ENCODE assay signal across 14 cellular contexts in the genomic region with DNA sequence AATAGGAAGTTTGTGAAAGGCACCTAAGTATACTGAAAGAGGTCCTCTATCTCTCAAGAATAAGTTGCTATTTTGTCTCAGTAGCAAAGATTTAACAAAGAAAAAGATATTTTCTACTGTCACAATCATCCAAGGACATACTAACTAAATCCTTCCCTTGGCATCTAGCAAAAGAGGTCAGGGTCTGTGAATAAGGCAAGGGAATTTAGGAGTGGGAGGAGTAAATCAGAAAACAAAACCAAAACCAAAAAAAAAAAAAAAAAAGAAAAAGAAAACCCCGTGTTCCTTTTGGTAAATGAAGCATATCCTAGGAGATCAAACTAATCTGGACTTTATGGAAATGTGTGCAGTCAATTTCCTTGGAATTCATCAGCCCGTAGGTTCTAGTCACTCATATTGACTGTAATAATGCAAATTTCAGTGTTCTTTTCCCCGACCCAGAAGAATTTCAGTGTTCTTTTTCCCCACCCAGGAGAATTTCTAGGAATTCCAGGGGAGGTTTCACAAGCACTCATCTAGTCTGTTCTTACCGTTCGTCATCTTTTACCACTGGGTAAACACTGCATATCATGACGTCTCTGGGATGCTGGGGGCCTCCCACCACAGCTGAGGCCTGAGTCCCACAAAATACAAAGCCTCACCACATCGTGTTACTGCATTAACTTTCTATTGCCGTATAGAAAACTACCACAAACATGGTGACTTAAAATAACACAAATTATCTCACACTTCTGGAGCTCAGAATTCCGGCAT.
DNase-seq lines count a peak whose midpoint lies in the region; ATAC-seq and TF ChIP-seq lines count a peak whose summit lies in the region.
"Had no signal": no experiment of that assay in that cellular context is flagged by ENCODE, and none has a peak within 500 bp of the region (broad histone marks: within the 10 kb centered on the region; RNA-seq: fewer than 3 reads in every experiment).

No MANE protein-coding gene starts in this region.

- H3K4ac ChIP-seq in neuronal stem cell (ENCODE audit: low read length): no peak overlapping the region

- ATAC-seq in HG03442 (IDR thresholded peaks at IDR 0.05; ENCODE audit: unreplicated experiment) (no peak), HG03432 (IDR thresholded peaks at IDR 0.05; ENCODE audit: unreplicated experiment) (no peak)
- ATAC-seq: activated naive CD4-positive, alpha-beta T cell treated with anti-CD3 and anti-CD28 coated beads, Interleukin-2, amount 50 U/mL, for 72 hours had no signal

- no peak overlapping the region for H3K23ac ChIP-seq in neuronal stem cell (ENCODE audit: low read depth, low read length, poor library complexity)

- POLR2A ChIA-PET in Caco-2 (lab: Charles Lee): no interaction called here

- TF ChIP-seq CTCF in AG09309 (IDR thresholded peaks at IDR 0.05; ENCODE audit: control insufficient read depth, insufficient read depth, low read depth, low read length, missing control alignments) (no peak), fibroblast of mammary gland (conservative IDR thresholded peaks at IDR 0.05; ENCODE audit: control insufficient read depth, insufficient read depth, low read depth, low read length) (no peak), endodermal cell (conservative IDR thresholded peaks at IDR 0.05) (no peak), Caco-2 (IDR thresholded peaks at IDR 0.05; ENCODE audit: insufficient read depth in 1 of 2, low read depth in 1 of 2, low read length in 1 of 2, severe bottlenecking in 1 of 2, unreplicated experiment in 1 of 2) (no peak)

- H3K9me3 ChIP-seq in neuronal stem cell (replicated peaks in 1 of 2; ENCODE audit: control insufficient read depth in 2 of 2, insufficient read depth in 1 of 2, low read depth in 1 of 2, low read length in 2 of 2) (no peaks in the 10 kb centered on the region), endodermal cell (ENCODE audit: control insufficient read depth, low read length) (no peaks in the 10 kb centered on the region), Caco-2 (no peaks in the 10 kb centered on the region)
- H3K9me3 ChIP-seq: SJCRH30 had no signal

- H3K4me3 ChIP-seq in AG09309 (ENCODE audit: control insufficient read depth, low read depth, low read length) (peak overlapping the region; percentile 16), fibroblast of mammary gland (ENCODE audit: control insufficient read depth, low read depth, low read length) (peak overlapping the region; percentile 23), neuronal stem cell (ENCODE audit: low read length in 2 of 2) (no peak overlapping the region), endodermal cell (ENCODE audit: low read length) (no peak overlapping the region), Caco-2 (ENCODE audit: low read depth, low read length) (no peak overlapping the region)
- H3K4me3 ChIP-seq: SJCRH30 had no signal

- WGBS in neuronal stem cell (ENCODE audit: extremely low coverage in 2 of 2, insufficient read length in 2 of 2, insufficient replicate concordance in 1 of 2), 2 donors: no CpG with 5 or more reads among the region's 9 CpGs
- WGBS in endodermal cell (ENCODE audit: insufficient coverage in 1 of 2, insufficient read length in 1 of 2), 2 experiments: 91 to 92% methylated on average over 6 to 9 of the region's 9 CpGs

- H3K36me3 Mint-ChIP-seq in endodermal cell (ENCODE audit: low read depth): no peaks in the 10 kb centered on the region
- H3K36me3 Mint-ChIP-seq in Caco-2 (ENCODE audit: insufficient read depth, unreplicated experiment): no peaks in the 10 kb centered on the region
- H3K36me3 Mint-ChIP-seq: activated naive CD4-positive, alpha-beta T cell treated with anti-CD3 and anti-CD28 coated beads, Interleukin-2, amount 50 U/mL, for 72 hours had no signal

- H3K27me3 ChIP-seq in neuronal stem cell (ENCODE audit: control insufficient read depth in 3 of 3, insufficient read depth in 3 of 3, low read depth in 1 of 3, low read length in 3 of 3): no peaks in the 10 kb centered on the region
- H3K27me3 ChIP-seq in endodermal cell (ENCODE audit: control insufficient read depth, insufficient read depth, low read length, poor library complexity, severe bottlenecking): no peaks in the 10 kb centered on the region
- H3K27me3 ChIP-seq in Caco-2 (replicated peaks; ENCODE audit: control insufficient read depth, insufficient read depth, low read length): no peaks in the 10 kb centered on the region; the same call in 1 of the 2 replicates
- H3K27me3 ChIP-seq: SJCRH30 had no signal

- H3K27me3 Mint-ChIP-seq in endodermal cell (ENCODE audit: insufficient read depth) (no peaks in the 10 kb centered on the region), Caco-2 (ENCODE audit: insufficient read depth, unreplicated experiment) (no peaks in the 10 kb centered on the region)

- H4K8ac ChIP-seq in neuronal stem cell (ENCODE audit: low read depth, low read length): no peak overlapping the region

- H2AFZ ChIP-seq in neuronal stem cell (ENCODE audit: low read length): peak overlapping the region; percentile 9

- no peak overlapping the region for H2BK5ac ChIP-seq in neuronal stem cell (ENCODE audit: low read length)

- peaks cover 0 to 3% of the 10 kb centered on the region in 2 donors for H3K4me1 ChIP-seq in neuronal stem cell (ENCODE audit: control insufficient read depth in 2 of 2, insufficient read depth in 1 of 2, low read depth in 1 of 2, low read length in 2 of 2)
- H3K4me1 ChIP-seq in endodermal cell (ENCODE audit: control insufficient read depth, insufficient read depth, low read length): peaks cover 4% of the 10 kb centered on the region
- peaks cover 14% of the 10 kb centered on the region; the same call in 1 of the 2 replicates for H3K4me1 ChIP-seq in Caco-2
- H3K4me1 ChIP-seq: SJCRH30 had no signal

- H3K4me2 ChIP-seq in neuronal stem cell (ENCODE audit: insufficient read depth, low read length, poor library complexity, severe bottlenecking): no peak overlapping the region

- H3K27ac ChIP-seq in neuronal stem cell (replicated peaks; ENCODE audit: low read length) (no peak overlapping the region), endodermal cell (ENCODE audit: low read depth, low read length) (no peak overlapping the region)
- H3K27ac ChIP-seq: SJCRH30 had no signal

- no peak overlapping the region for H4K91ac ChIP-seq in neuronal stem cell (ENCODE audit: low read depth, low read length, poor library complexity)

- no peak overlapping the region for H2BK15ac ChIP-seq in neuronal stem cell (ENCODE audit: low read length)

- DNase-seq in AG09309 (ENCODE audit: low read depth) (no peak), OCI-M1 (lab: John Stamatoyannopoulos, UW) (peak; percentile 38), fibroblast of mammary gland (ENCODE audit: low read depth) (peak; percentile 83), neuronal stem cell (ENCODE audit: low spot score) (no peak), endodermal cell (no peak), Caco-2 (no peak)
- DNase-seq: activated CD4-positive, alpha-beta T cell treated with anti-CD3 and anti-CD28 coated beads, Interleukin-2, amount 10 ng/mL, durations not matched to agents 7 days and 5 days; GDM1; H9; NCI-H446 treated with DMSO at 0.1 percent for 48 hours; SJCRH30 had no signal

- H2BK120ac ChIP-seq in neuronal stem cell (ENCODE audit: low read depth, low read length): no peak overlapping the region

- no peaks in the 10 kb centered on the region for H3K36me3 ChIP-seq in neuronal stem cell (replicated peaks in 1 of 2; ENCODE audit: control insufficient read depth in 2 of 2, insufficient read depth in 2 of 2, low read length in 2 of 2)
- H3K36me3 ChIP-seq in endodermal cell (ENCODE audit: control insufficient read depth, insufficient read depth, low read length): no peaks in the 10 kb centered on the region
- H3K36me3 ChIP-seq in Caco-2 (ENCODE audit: control insufficient read depth, insufficient read depth, low read length): no peaks in the 10 kb centered on the region
- H3K36me3 ChIP-seq: SJCRH30 had no signal

- H2BK12ac ChIP-seq in neuronal stem cell (ENCODE audit: low read length): no peak overlapping the region

- H3K4me3 Mint-ChIP-seq in endodermal cell: no peak overlapping the region
- H3K4me3 Mint-ChIP-seq in Caco-2 (ENCODE audit: unreplicated experiment): no peak overlapping the region
- H3K4me3 Mint-ChIP-seq: activated CD4-positive, alpha-beta T cell treated with anti-CD3 and anti-CD28 coated beads, Interleukin-2, amount 10 ng/mL, durations not matched to agents 7 days and 5 days; H9 had no signal

- intact Hi-C loops in Caco-2 (cut with micrococcal nuclease; ENCODE audit: unreplicated experiment): loop anchor here (2.0 kb wide), 1 partner anchor 23 kb away; no protein-coding TSS in a partner anchor

- H3K9me3 Mint-ChIP-seq in endodermal cell (no peaks in the 10 kb centered on the region), Caco-2 (ENCODE audit: unreplicated experiment) (no peaks in the 10 kb centered on the region)
- H3K9me3 Mint-ChIP-seq: activated CD4-positive, alpha-beta T cell treated with anti-CD3 and anti-CD28 coated beads, Interleukin-2, amount 10 ng/mL, durations not matched to agents 7 days and 5 days; activated naive CD4-positive, alpha-beta T cell treated with anti-CD3 and anti-CD28 coated beads, Interleukin-2, amount 50 U/mL, for 72 hours; H9 had no signal

- H3K9ac ChIP-seq in neuronal stem cell (ENCODE audit: low read depth, low read length, poor library complexity) (no peak overlapping the region), endodermal cell (ENCODE audit: extremely low read depth, low read length, poor library complexity, severe bottlenecking) (no peak overlapping the region)

- no TSS peak for BruUV-seq in Caco-2 (replicated peaks; lab: Mats Ljungman, UMichigan)

- H2AK5ac ChIP-seq in neuronal stem cell (ENCODE audit: low read depth, low read length): no peak overlapping the region

- no peak overlapping the region for H3K27ac Mint-ChIP-seq in endodermal cell
- H3K27ac Mint-ChIP-seq in Caco-2 (ENCODE audit: unreplicated experiment): no peak overlapping the region
- H3K27ac Mint-ChIP-seq: activated CD4-positive, alpha-beta T cell treated with anti-CD3 and anti-CD28 coated beads, Interleukin-2, amount 10 ng/mL, durations not matched to agents 7 days and 5 days; H9 had no signal

- H3K79me1 ChIP-seq in neuronal stem cell (ENCODE audit: low read depth, low read length): no peaks in the 10 kb centered on the region

- H3K14ac ChIP-seq in neuronal stem cell (ENCODE audit: low read length): no peak overlapping the region

- H3K18ac ChIP-seq in neuronal stem cell (ENCODE audit: low read length): no peak overlapping the region

- CTCF ChIA-PET in Caco-2 (lab: Charles Lee): no interaction called here

- peaks cover 10% of the 10 kb centered on the region for H3K4me1 Mint-ChIP-seq in endodermal cell
- peaks cover 12% of the 10 kb centered on the region for H3K4me1 Mint-ChIP-seq in Caco-2 (ENCODE audit: low read depth, unreplicated experiment)

Comparison
In these comparisons a context has a peak if more than half of its experiments do, and no peak if none do; other contexts are left out.
1. DNase-seq: peak in OCI-M1 (single experiment) and fibroblast of mammary gland (single experiment); none in AG09309 (single experiment), neuronal stem cell (single experiment), endodermal cell (single experiment) and Caco-2 (0 of 2).
2. H3K4me3 ChIP-seq: peak in AG09309 (single experiment) and fibroblast of mammary gland (single experiment); none in neuronal stem cell (0 of 2), endodermal cell (single experiment) and Caco-2 (single experiment).